In the genomic region with DNA sequence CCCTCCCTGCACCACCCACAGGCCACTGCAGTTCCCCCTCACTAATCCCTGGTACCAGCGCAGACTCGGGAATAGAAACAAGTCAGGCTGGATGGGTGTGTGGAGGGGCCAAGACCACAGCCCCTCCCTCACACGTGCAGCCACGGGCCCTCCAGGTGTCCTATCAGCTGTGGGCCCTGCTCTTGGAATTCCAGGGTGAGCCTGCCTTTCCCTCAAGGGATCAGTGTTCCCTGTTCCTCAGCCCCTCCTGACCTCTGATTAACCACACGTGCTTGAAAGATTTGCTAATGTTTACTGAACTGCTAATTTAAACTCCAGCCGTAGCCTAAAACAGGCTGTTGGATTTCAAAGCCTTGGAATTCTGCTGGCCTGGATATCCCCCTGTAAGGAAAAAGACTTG, we compare ENCODE assay signal across 30 cellular contexts.
DNase-seq lines count a peak whose midpoint lies in the region; ATAC-seq, FAIRE-seq and TF ChIP-seq lines count a peak whose summit lies in the region.
"Had no signal": no experiment of that assay in that cellular context is flagged by ENCODE, and none has a peak within 500 bp of the region (broad histone marks: within the 10 kb centered on the region; RNA-seq: fewer than 3 reads in every experiment).

No MANE protein-coding gene starts in this region.

- in situ Hi-C loops in HepG2 (cut with HindIII; ENCODE audit: extremely low pct_ligation_motif_present, low pct_unique_long_range_greater_than_20kb) = no loop called here

- H3K4me1 ChIP-seq in HepG2 (ENCODE audit: insufficient read depth, low read length) = peaks cover 19% of the 10 kb centered on the region
- H3K4me1 ChIP-seq in right lobe of liver = peaks cover 0 to 13% (median 5%) of the 10 kb centered on the region in 4 donors
- peaks cover 0 to 49% (median 25%) of the 10 kb centered on the region in 3 donors for H3K4me1 ChIP-seq in esophagus squamous epithelium
- no peaks in the 10 kb centered on the region for H3K4me1 ChIP-seq in neural progenitor cell
- H3K4me1 ChIP-seq: HAP-1 had no signal

- no peaks in the 10 kb centered on the region for H3F3A ChIP-seq in neural progenitor cell (ENCODE audit: low read depth)

- BruUV-seq in HepG2 (replicated peaks; lab: Mats Ljungman, UMichigan) = no TSS peak

- ATAC-seq in HepG2 (no peak), right lobe of liver (no peak), GM21423 (IDR thresholded peaks at IDR 0.05; ENCODE audit: unreplicated experiment) (no peak), GM21786 (IDR thresholded peaks at IDR 0.05; ENCODE audit: unreplicated experiment) (no peak)
- ATAC-seq: mucosa of descending colon had no signal

- DNase-seq in HepG2 (ENCODE audit: low spot score) (no peak), right lobe of liver (no peak), esophagus squamous epithelium (lab: John Stamatoyannopoulos, UW) (no peak), neural progenitor cell (ENCODE audit: low spot score) (no peak), NCI-H69 (lab: John Stamatoyannopoulos, UW) (no peak), COR-L47 (lab: John Stamatoyannopoulos, UW) (no peak)
- DNase-seq: activated CD4-positive, alpha-beta T cell treated with anti-CD3 and anti-CD28 coated beads, Interleukin-2, amount 50 U/mL, for 48 hours; activated gamma-delta T cell treated with Interleukin-2 at 50 U/mL for 16 hours; amygdala; Caco-2; caudate nucleus; foreskin melanocyte; immature natural killer cell; KBM-7; left ventricle myocardium inferior; mucosa of descending colon; NCI-H1436 treated with DMSO at 0.1 percent for 48 hours; NCI-H2171; NCI-H524 treated with DMSO at 0.1 percent for 48 hours; stimulated activated naive CD4-positive, alpha-beta T cell treated with Interleukin-2 at 50 U/mL for 16 hours; thyroid gland had no signal

- no peaks in the 10 kb centered on the region for H3K36me3 ChIP-seq in HepG2 (replicated peaks in 1 of 2; ENCODE audit: control insufficient read depth in 1 of 2, insufficient read depth in 2 of 2, low read length in 2 of 2)
- H3K36me3 ChIP-seq in right lobe of liver = no peaks in the 10 kb centered on the region
- H3K36me3 ChIP-seq in esophagus squamous epithelium = no peaks in the 10 kb centered on the region
- H3K36me3 ChIP-seq in neural progenitor cell = no peaks in the 10 kb centered on the region
- H3K36me3 ChIP-seq: HAP-1, thyroid gland had no signal

- TF ChIP-seq RAD21 in HepG2 (CRISPR knock-in tag; IDR thresholded peaks at IDR 0.05) = no peak

- no peaks in the 10 kb centered on the region for H3K27me3 Mint-ChIP-seq in neural progenitor cell (ENCODE audit: insufficient read depth, low read depth)
- H3K27me3 Mint-ChIP-seq: progenitor cell of endocrine pancreas had no signal

- no peak overlapping the region for H3K4me2 ChIP-seq in HepG2 (ENCODE audit: low read depth, low read length)
- H3K4me2 ChIP-seq in neural progenitor cell = no peak overlapping the region

- TF ChIP-seq CTCF in HepG2 (CRISPR knock-in tag; IDR thresholded peaks at IDR 0.05) (no peak), right lobe of liver (IDR thresholded peaks at IDR 0.05) (no peak), esophagus squamous epithelium (IDR thresholded peaks at IDR 0.05) (no peak), neural progenitor cell (IDR thresholded peaks at IDR 0.05) (no peak)

- FAIRE-seq in HepG2 (lab: Jason Lieb, UNC) = no peak
- FAIRE-seq: GM18507, RCC 7860 had no signal

- H3K36me3 Mint-ChIP-seq in neural progenitor cell = peaks cover 3% of the 10 kb centered on the region

- H3K4me3 ChIP-seq in HepG2 (replicated peaks in 1 of 3; ENCODE audit: insufficient read depth in 1 of 3, low read depth in 2 of 3, low read length in 3 of 3) (no peak overlapping the region), right lobe of liver (no peak overlapping the region), esophagus squamous epithelium (no peak overlapping the region), neural progenitor cell (no peak overlapping the region)
- H3K4me3 ChIP-seq: HAP-1, left ventricle myocardium inferior, mucosa of descending colon, thyroid gland had no signal

- no peaks in the 10 kb centered on the region for H4K20me1 ChIP-seq in HepG2 (ENCODE audit: insufficient read depth, low read length)
- no peaks in the 10 kb centered on the region for H4K20me1 ChIP-seq in neural progenitor cell (ENCODE audit: low read depth)

- TF ChIP-seq POLR2A in HepG2 (IDR thresholded peaks at IDR 0.05; ENCODE audit: insufficient read depth in 1 of 2, low read depth in 2 of 2, low read length in 2 of 2) = no peak
- TF ChIP-seq POLR2A in right lobe of liver (IDR thresholded peaks at IDR 0.05) = no peak
- TF ChIP-seq POLR2A in esophagus squamous epithelium (IDR thresholded peaks at IDR 0.05) = no peak

- no peak overlapping the region for H3K9ac ChIP-seq in HepG2 (ENCODE audit: insufficient read depth, low read depth, low read length)
- no peak overlapping the region for H3K9ac ChIP-seq in neural progenitor cell

- H2AFZ ChIP-seq in HepG2 (ENCODE audit: low read length) = no peak overlapping the region
- H2AFZ ChIP-seq in neural progenitor cell (replicated peaks) = no peak overlapping the region

- POLR2A ChIA-PET in HepG2 (lab: Yijun Ruan, JAX) = no interaction called here

- TF ChIP-seq EP300 in HepG2 (IDR thresholded peaks at IDR 0.05; ENCODE audit: low read depth in 2 of 2, low read length in 2 of 2) (no peak), HepG2 (CRISPR knock-in tag; IDR thresholded peaks at IDR 0.05; ENCODE audit: borderline replicate concordance) (no peak)

- peak overlapping the region; percentile 93 for H3K27ac Mint-ChIP-seq in neural progenitor cell
- H3K27ac Mint-ChIP-seq: immature natural killer cell; progenitor cell of endocrine pancreas; T-helper 1 cell treated with Interleukin-12 subunit alpha and Interleukin-12 subunit beta and Interleukin-4 antibody, amounts not matched to agents 30 μg/mL and 1 μg/mL, for 36 hours had no signal

- intact Hi-C loops in HepG2 (cut with micrococcal nuclease; ENCODE audit: unreplicated experiment) = loop anchor here (5.0 kb wide), 1 partner anchor 188 kb away; no protein-coding TSS in a partner anchor
- intact Hi-C loops in right lobe of liver (cut with DNase I) = no loop called here
- intact Hi-C loops in esophagus squamous epithelium (cut with DNase I) = no loop called here

- H3K4me1 Mint-ChIP-seq in neural progenitor cell = peaks cover 15% of the 10 kb centered on the region

- H3K27me3 ChIP-seq in HepG2 (ENCODE audit: control insufficient read depth in 1 of 2, insufficient read depth in 2 of 2, low read length in 2 of 2) (no peaks in the 10 kb centered on the region), right lobe of liver (no peaks in the 10 kb centered on the region), esophagus squamous epithelium (no peaks in the 10 kb centered on the region), neural progenitor cell (no peaks in the 10 kb centered on the region)
- H3K27me3 ChIP-seq: thyroid gland had no signal

- no peak overlapping the region for H3K4me3 Mint-ChIP-seq in neural progenitor cell
- H3K4me3 Mint-ChIP-seq: immature natural killer cell; T-helper 1 cell treated with Interleukin-12 subunit alpha and Interleukin-12 subunit beta and Interleukin-4 antibody, amounts not matched to agents 30 μg/mL and 1 μg/mL, for 36 hours had no signal

- H3K27ac ChIP-seq in HepG2 (ENCODE audit: extremely low read length, insufficient read depth, low read length) (no peak overlapping the region), right lobe of liver (no peak overlapping the region), esophagus squamous epithelium (peak overlapping the region in 3 of 4 donors; percentile 36 to 74 (median 56)), neural progenitor cell (no peak overlapping the region)
- H3K27ac ChIP-seq: epithelial cell of prostate, left ventricle myocardium inferior, thyroid gland, VCaP had no signal

- no peaks in the 10 kb centered on the region for H3K9me3 Mint-ChIP-seq in neural progenitor cell
- H3K9me3 Mint-ChIP-seq: immature natural killer cell had no signal

- no peaks in the 10 kb centered on the region for H3K9me3 ChIP-seq in HepG2 (ENCODE audit: low read length)
- H3K9me3 ChIP-seq in right lobe of liver = no peaks in the 10 kb centered on the region
- H3K9me3 ChIP-seq in esophagus squamous epithelium = no peaks in the 10 kb centered on the region
- H3K9me3 ChIP-seq in neural progenitor cell (ENCODE audit: low read depth) = no peaks in the 10 kb centered on the region
- H3K9me3 ChIP-seq: Caco-2, HAP-1, thyroid gland had no signal

- WGBS in HepG2 (ENCODE audit: low lambda C conversion rate) = 45% methylated on average over 6 of the region's 6 CpGs
- 90% methylated on average over 6 of the region's 6 CpGs for WGBS in right lobe of liver (ENCODE audit: insufficient coverage, low coverage, low lambda C conversion rate, missing lambda C conversion rate)
- 63 to 65% methylated on average over 2 to 5 of the region's 6 CpGs for WGBS in esophagus squamous epithelium, 2 donors

- CTCF ChIA-PET in HepG2 (lab: Yijun Ruan, JAX; ENCODE audit: low intra/inter-chr PET ratio, low total read pairs) = no interaction called here

- no peaks in the 10 kb centered on the region for H3K79me2 ChIP-seq in HepG2 (ENCODE audit: insufficient read depth, low read length)
- no peaks in the 10 kb centered on the region for H3K79me2 ChIP-seq in neural progenitor cell (ENCODE audit: low read depth)

TF ChIP-seq in HepG2, 621 proteins besides CTCF, POLR2A, EP300 and RAD21:
- TF ChIP-seq, protein P1, sequence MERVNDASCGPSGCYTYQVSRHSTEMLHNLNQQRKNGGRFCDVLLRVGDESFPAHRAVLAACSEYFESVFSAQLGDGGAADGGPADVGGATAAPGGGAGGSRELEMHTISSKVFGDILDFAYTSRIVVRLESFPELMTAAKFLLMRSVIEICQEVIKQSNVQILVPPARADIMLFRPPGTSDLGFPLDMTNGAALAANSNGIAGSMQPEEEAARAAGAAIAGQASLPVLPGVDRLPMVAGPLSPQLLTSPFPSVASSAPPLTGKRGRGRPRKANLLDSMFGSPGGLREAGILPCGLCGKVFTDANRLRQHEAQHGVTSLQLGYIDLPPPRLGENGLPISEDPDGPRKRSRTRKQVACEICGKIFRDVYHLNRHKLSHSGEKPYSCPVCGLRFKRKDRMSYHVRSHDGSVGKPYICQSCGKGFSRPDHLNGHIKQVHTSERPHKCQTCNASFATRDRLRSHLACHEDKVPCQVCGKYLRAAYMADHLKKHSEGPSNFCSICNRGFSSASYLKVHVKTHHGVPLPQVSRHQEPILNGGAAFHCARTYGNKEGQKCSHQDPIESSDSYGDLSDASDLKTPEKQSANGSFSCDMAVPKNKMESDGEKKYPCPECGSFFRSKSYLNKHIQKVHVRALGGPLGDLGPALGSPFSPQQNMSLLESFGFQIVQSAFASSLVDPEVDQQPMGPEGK (CRISPR knock-in tag; IDR thresholded peaks at IDR 0.05) = 0 out of 2 replicates have a peak, but pooled peaks have one; percentile 10
- TF ChIP-seq FOXC1 (CRISPR knock-in tag; IDR thresholded peaks at IDR 0.05; ENCODE audit: borderline replicate concordance) = no peak

Comparison
In these comparisons a context has a peak if more than half of its experiments do, and no peak if none do; other contexts are left out.
1. H3K27ac ChIP-seq: peak in esophagus squamous epithelium (3 of 4); none in HepG2 (single experiment), right lobe of liver (0 of 3) and neural progenitor cell (single experiment).